ENCODE assay signal across 22 cellular contexts in genomic region chr21:44831227-44831626, GRCh38. TPM values are rescaled to one million over a fixed set of nuclear protein-coding genes. Genes with fewer than 3 reads are reported as not detected.
DNase-seq lines count a peak whose midpoint lies in the region; ATAC-seq and TF ChIP-seq lines count a peak whose summit lies in the region.
"Had no signal": no experiment of that assay in that cellular context is flagged by ENCODE, and none has a peak within 500 bp of the region (broad histone marks: within the 10 kb centered on the region; RNA-seq: fewer than 3 reads in every experiment).

No MANE protein-coding gene starts in this region.

- no peaks in the 10 kb centered on the region for H4K20me1 ChIP-seq in Loucy (ENCODE audit: insufficient read depth, low read length, poor library complexity, severe bottlenecking)

- no peaks in the 10 kb centered on the region for H3K9me2 ChIP-seq in Loucy (replicated peaks; ENCODE audit: low read depth, low read length)

- H2AFZ ChIP-seq in Loucy (ENCODE audit: low read length) = peak overlapping the region; percentile 18; the same call in 1 of the 2 replicates

- no peaks in the 10 kb centered on the region for H3K4me1 ChIP-seq in Loucy (ENCODE audit: insufficient read depth, low read length, poor library complexity, severe bottlenecking)
- H3K4me1 ChIP-seq: Peyer's patch, tibial artery had no signal

- ATAC-seq in GM21717 (IDR thresholded peaks at IDR 0.05; ENCODE audit: unreplicated experiment) = no peak
- ATAC-seq: left ventricle myocardium superior had no signal

- intact Hi-C loops in dendritic cell treated with granulocyte-macrophage colony-stimulating factor and Interleukin-4, amounts not matched to agents 40 ng/mL and 50 ng/mL, for 4 days (cut with micrococcal nuclease) = no loop called here

- H3K9me3 ChIP-seq in Loucy (ENCODE audit: insufficient read depth, low read depth, low read length) = peaks cover 7% of the 10 kb centered on the region; the same call in 1 of the 2 replicates
- H3K9me3 ChIP-seq: Peyer's patch had no signal

- H3K4me2 ChIP-seq in Loucy (ENCODE audit: low read depth, low read length, poor library complexity, severe bottlenecking) = no peak overlapping the region

- H3K79me2 ChIP-seq in Loucy (ENCODE audit: insufficient read depth, low read length) = no peaks in the 10 kb centered on the region

- no peaks in the 10 kb centered on the region for H3K27me3 ChIP-seq in Loucy (ENCODE audit: insufficient read depth, low read length, poor library complexity, severe bottlenecking)
- H3K27me3 ChIP-seq: Peyer's patch had no signal

- H3K27me3 Mint-ChIP-seq in activated naive CD8-positive, alpha-beta T cell = no peaks in the 10 kb centered on the region
- no peaks in the 10 kb centered on the region for H3K27me3 Mint-ChIP-seq in activated naive CD8-positive, alpha-beta T cell treated with anti-CD3 and anti-CD28 coated beads for 36 hours
- H3K27me3 Mint-ChIP-seq in dendritic cell treated with granulocyte-macrophage colony-stimulating factor and Interleukin-4, amounts not matched to agents 40 ng/mL and 50 ng/mL, for 4 days = peaks cover 15% of the 10 kb centered on the region
- H3K27me3 Mint-ChIP-seq in chondrocyte (ENCODE audit: low read depth) = peaks cover 7% of the 10 kb centered on the region
- H3K27me3 Mint-ChIP-seq: activated CD4-positive, alpha-beta memory T cell treated with anti-CD3 and anti-CD28 coated beads for 36 hours had no signal

- peaks cover 5% of the 10 kb centered on the region for H3K36me3 Mint-ChIP-seq in activated naive CD8-positive, alpha-beta T cell
- peaks cover 7% of the 10 kb centered on the region for H3K36me3 Mint-ChIP-seq in activated naive CD8-positive, alpha-beta T cell treated with anti-CD3 and anti-CD28 coated beads for 36 hours
- H3K36me3 Mint-ChIP-seq in dendritic cell treated with granulocyte-macrophage colony-stimulating factor and Interleukin-4, amounts not matched to agents 40 ng/mL and 50 ng/mL, for 4 days (ENCODE audit: low read depth) = peaks cover 7% of the 10 kb centered on the region
- peaks cover 18% of the 10 kb centered on the region for H3K36me3 Mint-ChIP-seq in chondrocyte (ENCODE audit: low read depth)

- H3F3A ChIP-seq in Loucy (ENCODE audit: low read depth) = no peaks in the 10 kb centered on the region

- H3K4me1 Mint-ChIP-seq in activated naive CD8-positive, alpha-beta T cell (ENCODE audit: low read depth) = peaks cover 18% of the 10 kb centered on the region
- H3K4me1 Mint-ChIP-seq in activated naive CD8-positive, alpha-beta T cell treated with anti-CD3 and anti-CD28 coated beads for 36 hours = peaks cover 19% of the 10 kb centered on the region
- H3K4me1 Mint-ChIP-seq in dendritic cell treated with granulocyte-macrophage colony-stimulating factor and Interleukin-4, amounts not matched to agents 40 ng/mL and 50 ng/mL, for 4 days (ENCODE audit: low read depth) = peaks cover 33% of the 10 kb centered on the region
- no peaks in the 10 kb centered on the region for H3K4me1 Mint-ChIP-seq in chondrocyte (ENCODE audit: low read depth)
- H3K4me1 Mint-ChIP-seq: nephron had no signal

- H3K4me3 ChIP-seq in Loucy (ENCODE audit: low read length, poor library complexity, severe bottlenecking) = no peak overlapping the region
- H3K4me3 ChIP-seq: Peyer's patch, tibial artery had no signal

- peak overlapping the region; percentile 66 for H3K27ac Mint-ChIP-seq in activated naive CD8-positive, alpha-beta T cell
- no peak overlapping the region for H3K27ac Mint-ChIP-seq in activated naive CD8-positive, alpha-beta T cell treated with anti-CD3 and anti-CD28 coated beads for 36 hours
- peak overlapping the region; percentile 44 for H3K27ac Mint-ChIP-seq in dendritic cell treated with granulocyte-macrophage colony-stimulating factor and Interleukin-4, amounts not matched to agents 40 ng/mL and 50 ng/mL, for 4 days
- H3K27ac Mint-ChIP-seq in chondrocyte (ENCODE audit: unreplicated experiment) = no peak overlapping the region
- H3K27ac Mint-ChIP-seq: activated CD4-positive, alpha-beta memory T cell treated with anti-CD3 and anti-CD28 coated beads for 36 hours; nephron had no signal

- DNase-seq in activated naive CD8-positive, alpha-beta T cell treated with anti-CD3 and anti-CD28 coated beads for 36 hours = no peak
- no peak for DNase-seq in chondrocyte (ENCODE audit: low spot score)
- no peak for DNase-seq in NK-92 treated with Interleukin-12 subunit alpha and Interleukin-12 subunit beta, amount 100 ng/mL, for 24 hours (lab: John Stamatoyannopoulos, UW)
- DNase-seq: activated CD4-positive, alpha-beta memory T cell treated with anti-CD3 and anti-CD28 coated beads for 36 hours; activated CD8-positive, alpha-beta memory T cell treated with anti-CD3 and anti-CD28 coated beads, Interleukin-2, amount 50 U/mL, for 48 hours; amniotic stem cell; effector CD4-positive, alpha-beta T cell; islet precursor cell; left ventricle myocardium superior; NCI-H1092; NCI-H1694 treated with DMSO at 0.1 percent for 48 hours; NCI-H2171; NCI-H510A; Peyer's patch; SHP77 treated with DMSO at 0.1 percent for 48 hours; small intestine had no signal

- no peak overlapping the region for H3K9ac ChIP-seq in Loucy (ENCODE audit: low read depth, low read length, poor library complexity, severe bottlenecking)

- H3K36me3 ChIP-seq in Loucy (ENCODE audit: insufficient read depth, low read length) = no peaks in the 10 kb centered on the region
- H3K36me3 ChIP-seq: Peyer's patch, tibial artery had no signal

- TF ChIP-seq CTCF in Loucy (conservative IDR thresholded peaks at IDR 0.05; ENCODE audit: low read length) (no peak), chondrocyte (IDR thresholded peaks at IDR 0.05) (no peak)

- no peak overlapping the region for H3K4me3 Mint-ChIP-seq in activated naive CD8-positive, alpha-beta T cell
- H3K4me3 Mint-ChIP-seq in activated naive CD8-positive, alpha-beta T cell treated with anti-CD3 and anti-CD28 coated beads for 36 hours = no peak overlapping the region
- H3K4me3 Mint-ChIP-seq in dendritic cell treated with granulocyte-macrophage colony-stimulating factor and Interleukin-4, amounts not matched to agents 40 ng/mL and 50 ng/mL, for 4 days = no peak overlapping the region
- H3K4me3 Mint-ChIP-seq in chondrocyte (ENCODE audit: unreplicated experiment) = no peak overlapping the region
- H3K4me3 Mint-ChIP-seq: activated CD4-positive, alpha-beta memory T cell treated with anti-CD3 and anti-CD28 coated beads for 36 hours; nephron had no signal

- peaks cover 11% of the 10 kb centered on the region for H3K9me3 Mint-ChIP-seq in activated naive CD8-positive, alpha-beta T cell (ENCODE audit: low read depth)
- peaks cover 15% of the 10 kb centered on the region for H3K9me3 Mint-ChIP-seq in activated naive CD8-positive, alpha-beta T cell treated with anti-CD3 and anti-CD28 coated beads for 36 hours
- H3K9me3 Mint-ChIP-seq in dendritic cell treated with granulocyte-macrophage colony-stimulating factor and Interleukin-4, amounts not matched to agents 40 ng/mL and 50 ng/mL, for 4 days = peaks cover 29% of the 10 kb centered on the region
- H3K9me3 Mint-ChIP-seq in chondrocyte (ENCODE audit: low read depth) = peaks cover 29% of the 10 kb centered on the region

RNA-seq across cellular contexts. Expression of gene SUMO3, which starts 13.4 kb away (rescaled TPM):
- 10 to 100 TPM; 90.5 to 92.5 TPM for total RNA-seq in activated naive CD8-positive, alpha-beta T cell treated with anti-CD3 and anti-CD28 coated beads for 36 hours
- total RNA-seq in chondrocyte = 51.3 to 60.3 TPM (median 52.3 TPM) in 3 replicates

RNA-seq across cellular contexts. Expression of gene UBE2G2, which starts 29.6 kb away (rescaled TPM):
- 100 to 1,000 TPM; 115 to 124 TPM for total RNA-seq in activated naive CD8-positive, alpha-beta T cell treated with anti-CD3 and anti-CD28 coated beads for 36 hours
- total RNA-seq in chondrocyte = 48.5 to 75.5 TPM (median 54.8 TPM) in 3 replicates

RNA-seq across cellular contexts. Expression of gene PTTG1IP, which starts 42.3 kb away (rescaled TPM):
- 10 to 100 TPM; 40.3 to 44.7 TPM for total RNA-seq in activated naive CD8-positive, alpha-beta T cell treated with anti-CD3 and anti-CD28 coated beads for 36 hours
- 225 to 333 TPM (median 329 TPM) in 3 replicates for total RNA-seq in chondrocyte

Comparison
In these comparisons a context has a peak if more than half of its experiments do, and no peak if none do; other contexts are left out.
1. H3K27ac Mint-ChIP-seq: peak in activated naive CD8-positive, alpha-beta T cell (single experiment) and dendritic cell treated with granulocyte-macrophage colony-stimulating factor and Interleukin-4, amounts not matched to agents 40 ng/mL and 50 ng/mL, for 4 days (single experiment); none in activated naive CD8-positive, alpha-beta T cell treated with anti-CD3 and anti-CD28 coated beads for 36 hours (single experiment) and chondrocyte (single experiment).